Comparison of ENCODE assay signal across 16 cellular contexts in genomic region chr13:42804244-42804868, GRCh38. TPM values are rescaled to one million over a fixed set of nuclear protein-coding genes. Genes with fewer than 3 reads are reported as not detected.
DNase-seq lines count a peak whose midpoint lies in the region; ATAC-seq and TF ChIP-seq lines count a peak whose summit lies in the region.
"Had no signal": no experiment of that assay in that cellular context is flagged by ENCODE, and none has a peak within 500 bp of the region (broad histone marks: within the 10 kb centered on the region; RNA-seq: fewer than 3 reads in every experiment).

No MANE protein-coding gene starts in this region.

- peaks cover 38% of the 10 kb centered on the region for H3K4me1 ChIP-seq in KMS-11 (ENCODE audit: low read depth, poor library complexity, severe bottlenecking)
- H3K4me1 ChIP-seq: A549, pancreas had no signal

- H3K27ac Mint-ChIP-seq in activated naive CD8-positive, alpha-beta T cell treated with anti-CD3 and anti-CD28 coated beads, Interleukin-2, amount 10 ng/mL, durations not matched to agents 7 days and 5 days, result no peak overlapping the region
- no peak overlapping the region for H3K27ac Mint-ChIP-seq in activated naive CD8-positive, alpha-beta T cell treated with anti-CD3 and anti-CD28 coated beads for 36 hours
- H3K27ac Mint-ChIP-seq in CD14-positive monocyte, result no peak overlapping the region
- H3K27ac Mint-ChIP-seq in activated naive CD4-positive, alpha-beta T cell treated with anti-CD3 and anti-CD28 coated beads, Interleukin-2, amount 10 ng/mL, durations not matched to agents 7 days and 5 days, result no peak overlapping the region
- H3K27ac Mint-ChIP-seq: mesothelial cell of epicardium had no signal

- no peaks in the 10 kb centered on the region for H3K79me2 ChIP-seq in KMS-11 (ENCODE audit: insufficient read depth, low read depth)

- H3K27ac ChIP-seq in KMS-11, result no peak overlapping the region
- H3K27ac ChIP-seq: A549, coronary artery, pancreas had no signal

- H3K4me3 ChIP-seq in KMS-11 (IDR thresholded peaks at IDR 0.05; ENCODE audit: insufficient read depth, low read depth, low read length), result no peak overlapping the region
- H3K4me3 ChIP-seq: A549, coronary artery, pancreas had no signal

- H3K4me2 ChIP-seq in KMS-11, result peak overlapping the region; percentile 59
- H3K4me2 ChIP-seq: A549 had no signal

- TF ChIP-seq CTCF in KMS-11 (conservative IDR thresholded peaks at IDR 0.05; ENCODE audit: low read depth, low read length) (no peak), CD14-positive monocyte (IDR thresholded peaks at IDR 0.05) (no peak)

- peaks cover 8% of the 10 kb centered on the region for H3K27me3 Mint-ChIP-seq in activated naive CD8-positive, alpha-beta T cell treated with anti-CD3 and anti-CD28 coated beads, Interleukin-2, amount 10 ng/mL, durations not matched to agents 7 days and 5 days
- H3K27me3 Mint-ChIP-seq in activated naive CD8-positive, alpha-beta T cell treated with anti-CD3 and anti-CD28 coated beads for 36 hours, result peaks cover 4% of the 10 kb centered on the region
- peaks cover 0 to 2% (median 0%) of the 10 kb centered on the region in 3 donors for H3K27me3 Mint-ChIP-seq in CD14-positive monocyte (ENCODE audit: low read depth in 3 of 3)
- peaks cover 5% of the 10 kb centered on the region for H3K27me3 Mint-ChIP-seq in activated naive CD4-positive, alpha-beta T cell treated with anti-CD3 and anti-CD28 coated beads, Interleukin-2, amount 10 ng/mL, durations not matched to agents 7 days and 5 days

- H2AFZ ChIP-seq in KMS-11 (ENCODE audit: low read depth), result no peak overlapping the region

- no peaks in the 10 kb centered on the region for H3K27me3 ChIP-seq in KMS-11 (ENCODE audit: insufficient read depth, low read depth)
- H3K27me3 ChIP-seq: pancreas had no signal

- H3K9me3 Mint-ChIP-seq in activated naive CD8-positive, alpha-beta T cell treated with anti-CD3 and anti-CD28 coated beads, Interleukin-2, amount 10 ng/mL, durations not matched to agents 7 days and 5 days, result peaks cover 2% of the 10 kb centered on the region
- H3K9me3 Mint-ChIP-seq in activated naive CD8-positive, alpha-beta T cell treated with anti-CD3 and anti-CD28 coated beads for 36 hours, result no peaks in the 10 kb centered on the region
- H3K9me3 Mint-ChIP-seq in CD14-positive monocyte, result peaks cover 0 to 9% (median 0%) of the 10 kb centered on the region in 7 donors
- H3K9me3 Mint-ChIP-seq in activated naive CD4-positive, alpha-beta T cell treated with anti-CD3 and anti-CD28 coated beads, Interleukin-2, amount 10 ng/mL, durations not matched to agents 7 days and 5 days, result no peaks in the 10 kb centered on the region

- H4K20me1 ChIP-seq in KMS-11 (ENCODE audit: insufficient read depth), result no peaks in the 10 kb centered on the region

- CTCF ChIA-PET in activated naive CD4-positive, alpha-beta T cell treated with anti-CD3 and anti-CD28 coated beads, Interleukin-2, amount 10 ng/mL, durations not matched to agents 7 days and 5 days (lab: Charles Lee), result no interaction called here

- H3K36me3 ChIP-seq in KMS-11 (ENCODE audit: insufficient read depth), result no peaks in the 10 kb centered on the region
- H3K36me3 ChIP-seq: pancreas had no signal

- H3K9ac ChIP-seq in KMS-11, result no peak overlapping the region

- H3K36me3 Mint-ChIP-seq in activated naive CD8-positive, alpha-beta T cell treated with anti-CD3 and anti-CD28 coated beads, Interleukin-2, amount 10 ng/mL, durations not matched to agents 7 days and 5 days, result no peaks in the 10 kb centered on the region
- H3K36me3 Mint-ChIP-seq in activated naive CD8-positive, alpha-beta T cell treated with anti-CD3 and anti-CD28 coated beads for 36 hours, result no peaks in the 10 kb centered on the region
- no peaks in the 10 kb centered on the region for H3K36me3 Mint-ChIP-seq in CD14-positive monocyte
- no peaks in the 10 kb centered on the region for H3K36me3 Mint-ChIP-seq in activated naive CD4-positive, alpha-beta T cell treated with anti-CD3 and anti-CD28 coated beads, Interleukin-2, amount 10 ng/mL, durations not matched to agents 7 days and 5 days
- H3K36me3 Mint-ChIP-seq: mesothelial cell of epicardium had no signal

- no peak overlapping the region for H3K4me3 Mint-ChIP-seq in activated naive CD8-positive, alpha-beta T cell treated with anti-CD3 and anti-CD28 coated beads, Interleukin-2, amount 10 ng/mL, durations not matched to agents 7 days and 5 days
- H3K4me3 Mint-ChIP-seq in activated naive CD8-positive, alpha-beta T cell treated with anti-CD3 and anti-CD28 coated beads for 36 hours, result no peak overlapping the region
- H3K4me3 Mint-ChIP-seq in CD14-positive monocyte, result no peak overlapping the region
- H3K4me3 Mint-ChIP-seq in activated naive CD4-positive, alpha-beta T cell treated with anti-CD3 and anti-CD28 coated beads, Interleukin-2, amount 10 ng/mL, durations not matched to agents 7 days and 5 days, result no peak overlapping the region
- H3K4me3 Mint-ChIP-seq: mesothelial cell of epicardium had no signal

- POLR2A ChIA-PET in activated naive CD8-positive, alpha-beta T cell treated with anti-CD3 and anti-CD28 coated beads, Interleukin-2, amount 10 ng/mL, durations not matched to agents 7 days and 5 days (lab: Charles Lee), result no interaction called here

- intact Hi-C loops in CD14-positive monocyte (cut with micrococcal nuclease), result no loop called here

- no peak for DNase-seq in activated naive CD8-positive, alpha-beta T cell treated with anti-CD3 and anti-CD28 coated beads, Interleukin-2, amount 10 ng/mL, durations not matched to agents 7 days and 5 days
- no peak for DNase-seq in activated naive CD8-positive, alpha-beta T cell treated with anti-CD3 and anti-CD28 coated beads for 36 hours
- DNase-seq in DMS53 treated with DMSO at 0.1 percent for 48 hours (lab: John Stamatoyannopoulos, UW; ENCODE audit: unreplicated experiment) (no peak), CD14-positive monocyte (ENCODE audit: low spot score) (no peak), SK-N-DZ (ENCODE audit: low spot score) (no peak)
- DNase-seq in activated naive CD4-positive, alpha-beta T cell treated with anti-CD3 and anti-CD28 coated beads, Interleukin-2, amount 10 ng/mL, durations not matched to agents 7 days and 5 days, result no peak
- DNase-seq: KG1, NCI-H2029 treated with DMSO at 0.1 percent for 48 hours, pancreas, trophoblast cell had no signal

- peak; percentile 27 for ATAC-seq in activated naive CD8-positive, alpha-beta T cell treated with anti-CD3 and anti-CD28 coated beads, Interleukin-2, amount 10 ng/mL, durations not matched to agents 7 days and 5 days (ENCODE audit: low read depth)
- peak; percentile 68 for ATAC-seq in HG02588 (IDR thresholded peaks at IDR 0.05; ENCODE audit: unreplicated experiment)
- ATAC-seq: A549, pancreas had no signal

- H3K4me1 Mint-ChIP-seq in activated naive CD8-positive, alpha-beta T cell treated with anti-CD3 and anti-CD28 coated beads, Interleukin-2, amount 10 ng/mL, durations not matched to agents 7 days and 5 days, result peaks cover 5% of the 10 kb centered on the region
- peaks cover 3% of the 10 kb centered on the region for H3K4me1 Mint-ChIP-seq in activated naive CD8-positive, alpha-beta T cell treated with anti-CD3 and anti-CD28 coated beads for 36 hours
- no peaks in the 10 kb centered on the region for H3K4me1 Mint-ChIP-seq in CD14-positive monocyte
- no peaks in the 10 kb centered on the region for H3K4me1 Mint-ChIP-seq in activated naive CD4-positive, alpha-beta T cell treated with anti-CD3 and anti-CD28 coated beads, Interleukin-2, amount 10 ng/mL, durations not matched to agents 7 days and 5 days

RNA-seq across cellular contexts. Expression of gene FAM216B, which starts 23.0 kb away (rescaled TPM):
- not detected for total RNA-seq in activated naive CD8-positive, alpha-beta T cell treated with anti-CD3 and anti-CD28 coated beads, Interleukin-2, amount 10 ng/mL, durations not matched to agents 7 days and 5 days
- total RNA-seq in activated naive CD8-positive, alpha-beta T cell treated with anti-CD3 and anti-CD28 coated beads for 36 hours, result not detected
- polyA plus RNA-seq in CD14-positive monocyte, result not detected
- polyA plus RNA-seq in SK-N-DZ (2014; cell fraction: cytosol; rRNA removed), result not detected in 2 replicates
- polyA plus RNA-seq in SK-N-DZ (2014; cell fraction: nucleus; rRNA removed), result not detected in 2 replicates
- total RNA-seq: mesothelial cell of epicardium; T-helper 2 cell treated with Interferon-gamma antibody and Interleukin-4, amounts not matched to agents 100 ng/mL and 5 ng/mL, for 36 hours had no signal
- polyA plus RNA-seq: A549, pancreas had no signal
